In genomic region chr4:119124314-119124713, GRCh38 we compare ENCODE assay signal across 1 cellular context.
A peak's percentile ranks its signal among the peaks of the same experiment; 100 is the strongest.
TF ChIP-seq lines count a peak whose summit lies in the region.

No MANE protein-coding gene starts in this region.

TF ChIP-seq in K562, 482 proteins besides CTCF, POLR2A, EP300 and RAD21 (continued from another document):
- TF ChIP-seq ZBTB40 (IDR thresholded peaks at IDR 0.05) (peak; percentile 64; the same call in 1 of the 2 replicates), ZBTB40 (CRISPR knock-in tag; IDR thresholded peaks at IDR 0.05) (no peak), ZNF766 (CRISPR knock-in tag; conservative IDR thresholded peaks at IDR 0.05) (no peak), MLLT1 (IDR thresholded peaks at IDR 0.05) (no peak), ZBTB26 (CRISPR knock-in tag; IDR thresholded peaks at IDR 0.05) (no peak), PBX2 (CRISPR knock-in tag; IDR thresholded peaks at IDR 0.05; ENCODE audit: low read depth) (no peak), PBX2 (tag; conservative IDR thresholded peaks at IDR 0.05; ENCODE audit: low read depth) (peak; percentile 35; the same call in 1 of the 2 replicates), ZNF277 (CRISPR knock-in tag; IDR thresholded peaks at IDR 0.05; ENCODE audit: borderline replicate concordance) (no peak)
